In the genomic region with DNA sequence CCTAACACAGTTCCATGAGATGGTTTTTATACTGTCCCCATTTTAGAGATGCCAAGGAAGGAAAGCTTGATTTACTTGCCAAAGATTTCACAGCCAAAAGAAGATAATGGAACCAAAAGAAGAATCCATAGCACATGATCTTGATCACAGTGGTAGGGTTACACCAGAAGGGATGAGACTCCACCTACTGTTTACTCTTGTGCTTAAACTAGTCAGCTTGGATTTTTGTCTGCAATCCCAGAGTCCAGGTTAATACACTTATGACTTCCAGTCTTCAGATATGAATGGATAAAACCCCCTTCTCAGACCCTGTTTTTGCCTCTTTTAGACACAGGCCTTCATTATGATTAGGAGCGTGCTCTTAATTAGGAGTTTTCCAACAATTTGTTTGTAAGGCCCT, we compare ENCODE assay signal across 8 cellular contexts.
A peak's percentile ranks its signal among the peaks of the same experiment; 100 is the strongest.
DNase-seq lines count a peak whose midpoint lies in the region; ATAC-seq, FAIRE-seq and TF ChIP-seq lines count a peak whose summit lies in the region.
"Had no signal": no experiment of that assay in that cellular context is flagged by ENCODE, and none has a peak within 500 bp of the region (broad histone marks: within the 10 kb centered on the region; RNA-seq: fewer than 3 reads in every experiment).

No MANE protein-coding gene starts in this region.

- no peaks in the 10 kb centered on the region for H4K20me1 ChIP-seq in endothelial cell of umbilical vein (replicated peaks; ENCODE audit: control insufficient read depth, extremely low read depth, insufficient read depth, low read length)

- BruUV-seq in endothelial cell of umbilical vein (replicated peaks; lab: Mats Ljungman, UMichigan), result no TSS peak

- H3K9ac ChIP-seq in endothelial cell of umbilical vein (replicated peaks; ENCODE audit: extremely low read depth, insufficient read depth, low read length), result no peak overlapping the region
- H3K9ac ChIP-seq: parathyroid adenoma had no signal

- H3K9me3 ChIP-seq in endothelial cell of umbilical vein (replicated peaks; ENCODE audit: control insufficient read depth, insufficient read depth, low read length), result no peaks in the 10 kb centered on the region

- intact Hi-C loops in endothelial cell of umbilical vein (cut with micrococcal nuclease), result loop anchor here (5.0 kb wide), 1 partner anchor 136 kb away; no protein-coding TSS in a partner anchor

- dilution Hi-C loops in endothelial cell of umbilical vein (cut with MboI; ENCODE audit: extremely low pct_ligation_motif_present, low sequenced_read_pairs), result no loop called here

- no peak for FAIRE-seq in endothelial cell of umbilical vein (lab: Jason Lieb, UNC)

- H2AFZ ChIP-seq in endothelial cell of umbilical vein (ENCODE audit: low read depth, low read length), result peak overlapping the region; percentile 23
- H2AFZ ChIP-seq: parathyroid adenoma had no signal

- CTCF ChIA-PET in endothelial cell of umbilical vein (lab: Charles Lee), result interaction anchor here (1.0 to 4.0 kb wide), 5 partner anchors 10 to 386 kb away, joined by 3 to 32 read pairs (median 4); no protein-coding TSS in a partner anchor

- H3K4me3 ChIP-seq in GM12865 (ENCODE audit: low read depth, low read length) (no peak overlapping the region), endothelial cell of umbilical vein (replicated peaks in 1 of 3; ENCODE audit: insufficient read depth in 1 of 3, low read depth in 1 of 3, low read length in 3 of 3) (no peak overlapping the region), retinal pigment epithelial cell (ENCODE audit: low read length) (no peak overlapping the region)

- POLR2A ChIA-PET in endothelial cell of umbilical vein (lab: Charles Lee), result no interaction called here

- TF ChIP-seq CTCF in GM12865 (IDR thresholded peaks at IDR 0.05; ENCODE audit: insufficient read depth, low read depth, low read length, missing control alignments) (no peak), endothelial cell of umbilical vein (IDR thresholded peaks at IDR 0.05; ENCODE audit: extremely low read depth in 1 of 2, insufficient read depth in 1 of 2, low read depth in 1 of 2, low read length in 2 of 2) (no peak), retinal pigment epithelial cell (conservative IDR thresholded peaks at IDR 0.05; ENCODE audit: low read depth, low read length) (peak; percentile 17)

- H3K9me1 ChIP-seq in endothelial cell of umbilical vein (replicated peaks; ENCODE audit: control insufficient read depth, extremely low read depth, insufficient read depth, low read length), result no peaks in the 10 kb centered on the region

- peak; percentile 28 for DNase-seq in GM12865 (ENCODE audit: low read depth)
- DNase-seq in MV-4-11 (lab: John Stamatoyannopoulos, UW), result peak; percentile 48
- peak; percentile 31 for DNase-seq in endothelial cell of umbilical vein (ENCODE audit: low read depth, low spot score)
- no peak for DNase-seq in retinal pigment epithelial cell (ENCODE audit: low read depth)

- H3K36me3 ChIP-seq in endothelial cell of umbilical vein (ENCODE audit: control insufficient read depth in 2 of 2, extremely low read depth in 1 of 2, insufficient read depth in 2 of 2, low read length in 2 of 2), result no peaks in the 10 kb centered on the region

- H3K79me2 ChIP-seq in endothelial cell of umbilical vein (ENCODE audit: control insufficient read depth, insufficient read depth, low read length), result no peaks in the 10 kb centered on the region
- H3K79me2 ChIP-seq: parathyroid adenoma had no signal

- ATAC-seq in GM19351 (IDR thresholded peaks at IDR 0.05; ENCODE audit: unreplicated experiment) (no peak), GM18519 (IDR thresholded peaks at IDR 0.05; ENCODE audit: low FRiP score, unreplicated experiment) (no peak), HG02571 (IDR thresholded peaks at IDR 0.05; ENCODE audit: unreplicated experiment) (no peak)

- no peaks in the 10 kb centered on the region for H3K27me3 ChIP-seq in endothelial cell of umbilical vein (ENCODE audit: control insufficient read depth in 2 of 2, insufficient read depth in 2 of 2, low read length in 2 of 2)

- no peak overlapping the region for H3K27ac ChIP-seq in endothelial cell of umbilical vein (ENCODE audit: insufficient read depth, low read depth, low read length)
- H3K27ac ChIP-seq: parathyroid adenoma had no signal

- H3K4me2 ChIP-seq in endothelial cell of umbilical vein (ENCODE audit: insufficient read depth, low read length), result no peak overlapping the region

- H3K4me1 ChIP-seq in endothelial cell of umbilical vein (ENCODE audit: control insufficient read depth, extremely low read depth, insufficient read depth, low read length), result peaks cover 7% of the 10 kb centered on the region
- H3K4me1 ChIP-seq: parathyroid adenoma had no signal

- no peak for TF ChIP-seq POLR2A in endothelial cell of umbilical vein (IDR thresholded peaks at IDR 0.05; ENCODE audit: low read depth, low read length)

TF ChIP-seq in endothelial cell of umbilical vein, 7 proteins besides CTCF, POLR2A, EP300 and RAD21:
- TF ChIP-seq GATA2 (IDR thresholded peaks at IDR 0.05; ENCODE audit: insufficient read depth, insufficient read length, low read depth, low read length), result no peak
- TF ChIP-seq MYC (IDR thresholded peaks at IDR 0.05; ENCODE audit: low read depth, low read length), result no peak
- no peak for TF ChIP-seq FOS (IDR thresholded peaks at IDR 0.05; ENCODE audit: borderline replicate concordance, insufficient read depth, low read length)
- no peak for TF ChIP-seq JUN (IDR thresholded peaks at IDR 0.05; ENCODE audit: borderline replicate concordance, insufficient read depth, insufficient read length, low read depth)
- no peak for TF ChIP-seq EZH2 (IDR thresholded peaks at IDR 0.05; ENCODE audit: borderline replicate concordance, low read depth, low read length, severe bottlenecking)
- TF ChIP-seq, protein P1, sequence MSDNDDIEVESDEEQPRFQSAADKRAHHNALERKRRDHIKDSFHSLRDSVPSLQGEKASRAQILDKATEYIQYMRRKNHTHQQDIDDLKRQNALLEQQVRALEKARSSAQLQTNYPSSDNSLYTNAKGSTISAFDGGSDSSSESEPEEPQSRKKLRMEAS (IDR thresholded peaks at IDR 0.05; ENCODE audit: insufficient read depth, insufficient read length), result no peak
- TF ChIP-seq POLR2AphosphoS5 (IDR thresholded peaks at IDR 0.05; ENCODE audit: insufficient read depth, low read depth, low read length), result no peak
